In the genomic region with DNA sequence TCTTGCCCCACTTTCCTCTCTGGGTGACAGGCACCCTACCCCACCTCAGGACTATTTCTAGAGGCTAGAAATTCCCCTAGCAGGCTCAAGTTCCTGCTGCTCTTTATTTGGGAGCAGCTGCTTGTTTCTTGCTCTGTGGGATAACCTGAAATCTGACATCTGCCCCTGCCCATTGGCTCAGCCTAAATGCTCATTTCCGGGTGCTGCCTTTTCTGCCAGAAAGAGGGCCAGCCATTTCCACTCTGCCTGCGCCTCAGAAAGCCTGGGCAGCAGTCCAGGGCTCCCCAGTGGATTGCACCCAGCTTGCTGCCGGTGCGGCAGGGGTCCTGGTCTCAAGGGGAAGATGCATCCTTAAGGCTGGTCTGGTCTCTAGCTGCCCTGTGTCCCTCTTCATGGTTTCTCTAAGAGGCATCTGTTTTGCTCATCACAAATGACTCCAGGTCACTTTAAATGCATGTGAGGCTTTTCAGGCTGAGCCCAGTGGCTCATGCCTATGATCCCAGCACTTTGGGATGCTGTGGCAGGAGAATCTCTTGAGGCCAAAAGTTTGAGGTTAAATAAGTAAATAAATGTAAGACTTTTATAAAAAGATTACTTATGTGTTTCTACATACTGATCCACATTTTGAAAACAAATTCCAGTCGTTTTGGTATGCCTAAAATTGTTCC, we compare ENCODE assay signal across 17 cellular contexts. TPM values are rescaled to one million over a fixed set of nuclear protein-coding genes. Genes with fewer than 3 reads are reported as not detected.
DNase-seq lines count a peak whose midpoint lies in the region; ATAC-seq and TF ChIP-seq lines count a peak whose summit lies in the region.
"Had no signal": no experiment of that assay in that cellular context is flagged by ENCODE, and none has a peak within 500 bp of the region (broad histone marks: within the 10 kb centered on the region; RNA-seq: fewer than 3 reads in every experiment).

No MANE protein-coding gene starts in this region.

- no peak for TF ChIP-seq EP300 in stomach (IDR thresholded peaks at IDR 0.05)

- TF ChIP-seq CTCF in stomach (IDR thresholded peaks at IDR 0.05) = no peak
- no peak for TF ChIP-seq CTCF in type B pancreatic cell (conservative IDR thresholded peaks at IDR 0.05)

- H3K4me1 Mint-ChIP-seq in type B pancreatic cell (ENCODE audit: unreplicated experiment) = no peaks in the 10 kb centered on the region
- H3K4me1 Mint-ChIP-seq: activated naive CD4-positive, alpha-beta T cell treated with anti-CD3 and anti-CD28 coated beads, Interleukin-2, amount 50 U/mL, for 24 hours had no signal

- no peak overlapping the region for H3K27ac Mint-ChIP-seq in type B pancreatic cell
- H3K27ac Mint-ChIP-seq: activated naive CD4-positive, alpha-beta T cell treated with anti-CD3 and anti-CD28 coated beads, Interleukin-2, amount 50 U/mL, for 24 hours; dendritic cell treated with granulocyte-macrophage colony-stimulating factor and Interleukin-4, amounts not matched to agents 40 ng/mL and 50 ng/mL, for 4 days had no signal

- no peak overlapping the region for H3K4me3 Mint-ChIP-seq in type B pancreatic cell
- H3K4me3 Mint-ChIP-seq: activated naive CD4-positive, alpha-beta T cell treated with anti-CD3 and anti-CD28 coated beads, Interleukin-2, amount 50 U/mL, for 24 hours; dendritic cell treated with granulocyte-macrophage colony-stimulating factor and Interleukin-4, amounts not matched to agents 40 ng/mL and 50 ng/mL, for 4 days had no signal

- no peak overlapping the region for H3K4me3 ChIP-seq in stomach

- no peaks in the 10 kb centered on the region for H3K36me3 Mint-ChIP-seq in type B pancreatic cell
- H3K36me3 Mint-ChIP-seq: activated naive CD4-positive, alpha-beta T cell treated with anti-CD3 and anti-CD28 coated beads, Interleukin-2, amount 50 U/mL, for 24 hours had no signal

- H3K27me3 ChIP-seq in stomach = peaks cover 0 to 70% (median 7%) of the 10 kb centered on the region in 3 donors

- 35 to 59% (median 49%) methylated on average over 5 of the region's 5 CpGs for WGBS in stomach, 5 donors

- H3K9me3 ChIP-seq in stomach = no peaks in the 10 kb centered on the region

- no peaks in the 10 kb centered on the region for H3K4me1 ChIP-seq in stomach

- no peaks in the 10 kb centered on the region for H3K36me3 ChIP-seq in stomach

- no peaks in the 10 kb centered on the region for H3K9me3 Mint-ChIP-seq in type B pancreatic cell
- H3K9me3 Mint-ChIP-seq: activated naive CD4-positive, alpha-beta T cell treated with anti-CD3 and anti-CD28 coated beads, Interleukin-2, amount 50 U/mL, for 24 hours; dendritic cell treated with granulocyte-macrophage colony-stimulating factor and Interleukin-4, amounts not matched to agents 40 ng/mL and 50 ng/mL, for 4 days had no signal

- H3K27ac ChIP-seq in stomach = no peak overlapping the region
- H3K27ac ChIP-seq: VCaP had no signal

- no peak for TF ChIP-seq POLR2A in stomach (IDR thresholded peaks at IDR 0.05)

- ATAC-seq in GM18511 (IDR thresholded peaks at IDR 0.05; ENCODE audit: unreplicated experiment) = no peak
- ATAC-seq: sciatic nerve had no signal

- DNase-seq in EH (ENCODE audit: low read depth) (peak; percentile 97), RKO (ENCODE audit: low spot score) (peak; percentile 79), dedifferentiated amniotic fluid mesenchymal stem cell (ENCODE audit: extremely low spot score) (peak; percentile 82), myocyte (ENCODE audit: low read depth) (peak; percentile 94), germinal center (ENCODE audit: low spot score) (no peak), stomach (no peak), type B pancreatic cell (ENCODE audit: extremely low spot score, unreplicated experiment) (no peak)
- DNase-seq: COR-L47, left cardiac atrium, NCI-H2029 had no signal

- peaks cover 29% of the 10 kb centered on the region for H3K27me3 Mint-ChIP-seq in type B pancreatic cell

- intact Hi-C loops in stomach (cut with DNase I; ENCODE audit: low total_unique reads) = no loop called here

RNA-seq across cellular contexts. Expression of a gene that starts 10.3 kb away (rescaled TPM):
- total RNA-seq in myocyte (not detected in 2 replicates), stomach (not detected), type B pancreatic cell (ENCODE audit: low replicate concordance) (not detected in 2 replicates)
- polyA plus RNA-seq in myocyte (2012) = 0.13 TPM
- polyA plus RNA-seq in stomach = not detected
- total RNA-seq: glomerular endothelial cell, left cardiac atrium, sciatic nerve had no signal
- polyA plus RNA-seq: neural cell had no signal

RNA-seq across cellular contexts. Expression of a gene that starts 21.5 kb away (rescaled TPM):
- total RNA-seq in myocyte = 25.0 and 34.5 TPM in 2 replicates
- polyA plus RNA-seq in myocyte (2012) = 28.4 TPM
- total RNA-seq in stomach = under 1 TPM in 2 of 5 donors, not detected in 3; 0.58 to 0.73 TPM
- polyA plus RNA-seq in stomach = under 1 TPM in 2 of 3 donors, not detected in 1; 0.12 to 0.35 TPM
- total RNA-seq in type B pancreatic cell (ENCODE audit: low replicate concordance) = 3.8 and 5.9 TPM in 2 replicates

RNA-seq across cellular contexts. Expression of a gene that starts 39.8 kb away (rescaled TPM):
- total RNA-seq in myocyte = 0.36 TPM in 1 of 2 replicates, not detected in the other
- polyA plus RNA-seq in myocyte (2012) = 0.20 TPM
- 1 to 10 TPM in 2 of 5 donors, not detected in 3; 1.0 to 2.2 TPM for total RNA-seq in stomach
- polyA plus RNA-seq in stomach = under 1 TPM in 2 of 3 donors, not detected in 1; 0.12 to 0.53 TPM
- total RNA-seq in type B pancreatic cell (ENCODE audit: low replicate concordance) = 7.5 and 10.8 TPM in 2 replicates

RNA-seq across cellular contexts. Expression of a gene that starts 53.1 kb away (rescaled TPM):
- 32.6 and 34.8 TPM in 2 replicates for total RNA-seq in myocyte
- 42.9 TPM for polyA plus RNA-seq in myocyte (2012)
- 10 to 100 TPM; 18.7 to 52.1 (median 27.8) TPM for total RNA-seq in stomach
- 10 to 100 TPM; 31.8 to 54.7 (median 34.9) TPM for polyA plus RNA-seq in stomach
- 50.0 and 57.5 TPM in 2 replicates for total RNA-seq in type B pancreatic cell (ENCODE audit: low replicate concordance)

Comparison
In these comparisons a context has a peak if more than half of its experiments do, and no peak if none do; other contexts are left out.
1. DNase-seq: peak in EH (single experiment), RKO (single experiment), dedifferentiated amniotic fluid mesenchymal stem cell (single experiment) and myocyte (single experiment); none in germinal center (single experiment), stomach (single experiment) and type B pancreatic cell (single experiment).